In the genomic region with DNA sequence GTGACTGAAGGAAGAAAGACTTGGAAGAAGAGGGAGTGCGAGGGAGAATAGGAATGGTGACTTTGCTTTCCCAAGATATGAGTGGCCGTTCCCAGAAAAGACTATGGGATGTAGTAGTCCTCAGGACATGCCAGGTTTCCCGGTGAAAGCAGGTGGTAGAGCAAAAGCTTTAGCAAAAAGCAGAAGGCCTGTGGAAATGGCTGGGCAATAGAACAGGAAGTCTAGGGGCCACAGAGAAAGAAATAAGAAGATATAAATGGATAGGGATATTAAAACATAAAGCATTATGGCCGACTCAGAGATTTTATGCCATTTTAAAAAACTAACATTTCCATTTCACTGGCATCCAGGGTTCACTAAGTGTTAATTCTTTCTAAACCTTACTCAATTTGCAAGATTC, we compare ENCODE assay signal across 1 cellular context.
TF ChIP-seq lines count a peak whose summit lies in the region.

No MANE protein-coding gene starts in this region.

TF ChIP-seq in GM23338, 12 proteins besides CTCF, POLR2A, EP300 and RAD21 (continued from another document):
- TF ChIP-seq EZH2 (IDR thresholded peaks at IDR 0.05; ENCODE audit: low read depth, unreplicated experiment) = no peak
- TF ChIP-seq, protein P1, sequence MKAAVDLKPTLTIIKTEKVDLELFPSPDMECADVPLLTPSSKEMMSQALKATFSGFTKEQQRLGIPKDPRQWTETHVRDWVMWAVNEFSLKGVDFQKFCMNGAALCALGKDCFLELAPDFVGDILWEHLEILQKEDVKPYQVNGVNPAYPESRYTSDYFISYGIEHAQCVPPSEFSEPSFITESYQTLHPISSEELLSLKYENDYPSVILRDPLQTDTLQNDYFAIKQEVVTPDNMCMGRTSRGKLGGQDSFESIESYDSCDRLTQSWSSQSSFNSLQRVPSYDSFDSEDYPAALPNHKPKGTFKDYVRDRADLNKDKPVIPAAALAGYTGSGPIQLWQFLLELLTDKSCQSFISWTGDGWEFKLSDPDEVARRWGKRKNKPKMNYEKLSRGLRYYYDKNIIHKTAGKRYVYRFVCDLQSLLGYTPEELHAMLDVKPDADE (IDR thresholded peaks at IDR 0.05) = no peak
- TF ChIP-seq POLR2AphosphoS5 (IDR thresholded peaks at IDR 0.05; ENCODE audit: low read depth) = no peak
- TF ChIP-seq NANOG (IDR thresholded peaks at IDR 0.05; ENCODE audit: borderline replicate concordance) = no peak
- TF ChIP-seq, protein P2, sequence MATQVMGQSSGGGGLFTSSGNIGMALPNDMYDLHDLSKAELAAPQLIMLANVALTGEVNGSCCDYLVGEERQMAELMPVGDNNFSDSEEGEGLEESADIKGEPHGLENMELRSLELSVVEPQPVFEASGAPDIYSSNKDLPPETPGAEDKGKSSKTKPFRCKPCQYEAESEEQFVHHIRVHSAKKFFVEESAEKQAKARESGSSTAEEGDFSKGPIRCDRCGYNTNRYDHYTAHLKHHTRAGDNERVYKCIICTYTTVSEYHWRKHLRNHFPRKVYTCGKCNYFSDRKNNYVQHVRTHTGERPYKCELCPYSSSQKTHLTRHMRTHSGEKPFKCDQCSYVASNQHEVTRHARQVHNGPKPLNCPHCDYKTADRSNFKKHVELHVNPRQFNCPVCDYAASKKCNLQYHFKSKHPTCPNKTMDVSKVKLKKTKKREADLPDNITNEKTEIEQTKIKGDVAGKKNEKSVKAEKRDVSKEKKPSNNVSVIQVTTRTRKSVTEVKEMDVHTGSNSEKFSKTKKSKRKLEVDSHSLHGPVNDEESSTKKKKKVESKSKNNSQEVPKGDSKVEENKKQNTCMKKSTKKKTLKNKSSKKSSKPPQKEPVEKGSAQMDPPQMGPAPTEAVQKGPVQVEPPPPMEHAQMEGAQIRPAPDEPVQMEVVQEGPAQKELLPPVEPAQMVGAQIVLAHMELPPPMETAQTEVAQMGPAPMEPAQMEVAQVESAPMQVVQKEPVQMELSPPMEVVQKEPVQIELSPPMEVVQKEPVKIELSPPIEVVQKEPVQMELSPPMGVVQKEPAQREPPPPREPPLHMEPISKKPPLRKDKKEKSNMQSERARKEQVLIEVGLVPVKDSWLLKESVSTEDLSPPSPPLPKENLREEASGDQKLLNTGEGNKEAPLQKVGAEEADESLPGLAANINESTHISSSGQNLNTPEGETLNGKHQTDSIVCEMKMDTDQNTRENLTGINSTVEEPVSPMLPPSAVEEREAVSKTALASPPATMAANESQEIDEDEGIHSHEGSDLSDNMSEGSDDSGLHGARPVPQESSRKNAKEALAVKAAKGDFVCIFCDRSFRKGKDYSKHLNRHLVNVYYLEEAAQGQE (IDR thresholded peaks at IDR 0.05; ENCODE audit: unreplicated experiment) = no peak
- TF ChIP-seq ZNF331 (CRISPR knock-in tag; IDR thresholded peaks at IDR 0.05; ENCODE audit: low read depth) = no peak
- TF ChIP-seq, protein P3, sequence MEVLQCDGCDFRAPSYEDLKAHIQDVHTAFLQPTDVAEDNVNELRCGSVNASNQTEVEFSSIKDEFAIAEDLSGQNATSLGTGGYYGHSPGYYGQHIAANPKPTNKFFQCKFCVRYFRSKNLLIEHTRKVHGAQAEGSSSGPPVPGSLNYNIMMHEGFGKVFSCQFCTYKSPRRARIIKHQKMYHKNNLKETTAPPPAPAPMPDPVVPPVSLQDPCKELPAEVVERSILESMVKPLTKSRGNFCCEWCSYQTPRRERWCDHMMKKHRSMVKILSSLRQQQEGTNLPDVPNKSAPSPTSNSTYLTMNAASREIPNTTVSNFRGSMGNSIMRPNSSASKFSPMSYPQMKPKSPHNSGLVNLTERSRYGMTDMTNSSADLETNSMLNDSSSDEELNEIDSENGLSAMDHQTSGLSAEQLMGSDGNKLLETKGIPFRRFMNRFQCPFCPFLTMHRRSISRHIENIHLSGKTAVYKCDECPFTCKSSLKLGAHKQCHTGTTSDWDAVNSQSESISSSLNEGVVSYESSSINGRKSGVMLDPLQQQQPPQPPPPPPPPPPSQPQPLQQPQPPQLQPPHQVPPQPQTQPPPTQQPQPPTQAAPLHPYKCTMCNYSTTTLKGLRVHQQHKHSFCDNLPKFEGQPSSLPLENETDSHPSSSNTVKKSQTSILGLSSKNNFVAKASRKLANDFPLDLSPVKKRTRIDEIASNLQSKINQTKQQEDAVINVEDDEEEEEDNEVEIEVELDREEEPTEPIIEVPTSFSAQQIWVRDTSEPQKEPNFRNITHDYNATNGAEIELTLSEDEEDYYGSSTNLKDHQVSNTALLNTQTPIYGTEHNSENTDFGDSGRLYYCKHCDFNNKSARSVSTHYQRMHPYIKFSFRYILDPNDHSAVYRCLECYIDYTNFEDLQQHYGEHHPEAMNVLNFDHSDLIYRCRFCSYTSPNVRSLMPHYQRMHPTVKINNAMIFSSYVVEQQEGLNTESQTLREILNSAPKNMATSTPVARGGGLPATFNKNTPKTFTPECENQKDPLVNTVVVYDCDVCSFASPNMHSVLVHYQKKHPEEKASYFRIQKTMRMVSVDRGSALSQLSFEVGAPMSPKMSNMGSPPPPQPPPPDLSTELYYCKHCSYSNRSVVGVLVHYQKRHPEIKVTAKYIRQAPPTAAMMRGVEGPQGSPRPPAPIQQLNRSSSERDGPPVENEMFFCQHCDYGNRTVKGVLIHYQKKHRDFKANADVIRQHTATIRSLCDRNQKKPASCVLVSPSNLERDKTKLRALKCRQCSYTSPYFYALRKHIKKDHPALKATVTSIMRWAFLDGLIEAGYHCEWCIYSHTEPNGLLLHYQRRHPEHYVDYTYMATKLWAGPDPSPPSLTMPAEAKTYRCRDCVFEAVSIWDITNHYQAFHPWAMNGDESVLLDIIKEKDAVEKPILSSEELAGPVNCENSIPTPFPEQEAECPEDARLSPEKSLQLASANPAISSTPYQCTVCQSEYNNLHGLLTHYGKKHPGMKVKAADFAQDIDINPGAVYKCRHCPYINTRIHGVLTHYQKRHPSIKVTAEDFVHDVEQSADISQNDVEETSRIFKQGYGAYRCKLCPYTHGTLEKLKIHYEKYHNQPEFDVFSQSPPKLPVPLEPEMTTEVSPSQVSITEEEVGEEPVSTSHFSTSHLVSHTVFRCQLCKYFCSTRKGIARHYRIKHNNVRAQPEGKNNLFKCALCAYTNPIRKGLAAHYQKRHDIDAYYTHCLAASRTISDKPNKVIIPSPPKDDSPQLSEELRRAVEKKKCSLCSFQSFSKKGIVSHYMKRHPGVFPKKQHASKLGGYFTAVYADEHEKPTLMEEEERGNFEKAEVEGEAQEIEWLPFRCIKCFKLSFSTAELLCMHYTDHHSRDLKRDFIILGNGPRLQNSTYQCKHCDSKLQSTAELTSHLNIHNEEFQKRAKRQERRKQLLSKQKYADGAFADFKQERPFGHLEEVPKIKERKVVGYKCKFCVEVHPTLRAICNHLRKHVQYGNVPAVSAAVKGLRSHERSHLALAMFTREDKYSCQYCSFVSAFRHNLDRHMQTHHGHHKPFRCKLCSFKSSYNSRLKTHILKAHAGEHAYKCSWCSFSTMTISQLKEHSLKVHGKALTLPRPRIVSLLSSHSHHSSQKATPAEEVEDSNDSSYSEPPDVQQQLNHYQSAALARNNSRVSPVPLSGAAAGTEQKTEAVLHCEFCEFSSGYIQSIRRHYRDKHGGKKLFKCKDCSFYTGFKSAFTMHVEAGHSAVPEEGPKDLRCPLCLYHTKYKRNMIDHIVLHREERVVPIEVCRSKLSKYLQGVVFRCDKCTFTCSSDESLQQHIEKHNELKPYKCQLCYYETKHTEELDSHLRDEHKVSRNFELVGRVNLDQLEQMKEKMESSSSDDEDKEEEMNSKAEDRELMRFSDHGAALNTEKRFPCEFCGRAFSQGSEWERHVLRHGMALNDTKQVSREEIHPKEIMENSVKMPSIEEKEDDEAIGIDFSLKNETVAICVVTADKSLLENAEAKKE (CRISPR knock-in tag; IDR thresholded peaks at IDR 0.05) = no peak
TF ChIP-seq in GM23338: peak in this region for 0.
